In the genomic region with DNA sequence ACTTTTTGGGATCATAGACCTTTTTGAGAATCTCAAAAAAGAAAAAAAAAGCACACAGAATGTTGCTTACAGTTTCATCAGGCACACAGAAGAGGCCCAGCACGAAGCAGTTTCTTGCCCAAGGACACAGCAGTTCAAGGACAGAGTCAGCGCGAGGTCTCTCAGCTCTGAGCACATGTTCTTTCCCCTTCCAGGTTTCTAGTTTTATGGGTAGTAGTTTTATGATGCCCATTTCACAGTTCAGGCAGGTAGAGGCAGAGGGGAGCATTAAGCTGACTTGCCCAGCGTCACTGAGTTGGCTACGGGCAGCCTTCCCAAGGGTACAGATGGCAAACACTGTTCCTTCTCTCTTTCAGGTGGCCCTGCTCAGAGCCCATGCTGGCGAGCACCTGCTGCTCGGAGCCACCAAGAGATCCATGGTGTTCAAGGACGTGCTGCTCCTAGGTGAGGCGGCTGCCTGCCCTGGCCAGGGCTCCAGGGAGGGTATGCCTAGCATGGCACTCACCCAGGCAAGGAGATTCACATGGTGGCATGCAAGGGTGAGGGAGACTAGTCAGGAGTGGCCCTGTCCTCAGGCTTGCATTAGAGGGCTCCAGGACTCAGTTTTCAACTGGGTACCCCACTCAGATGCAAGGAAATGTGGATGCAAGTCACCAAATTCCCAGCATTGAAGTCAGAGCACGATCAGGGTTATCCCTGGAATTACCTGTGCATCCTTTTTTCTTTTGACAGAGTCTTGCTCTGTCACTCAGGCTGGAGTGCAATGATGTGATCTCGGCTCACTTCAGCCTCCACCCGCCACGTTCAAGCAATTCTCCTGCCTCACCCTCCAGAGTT, we compare ENCODE assay signal across 1 cellular context.
TF ChIP-seq lines count a peak whose summit lies in the region.

No MANE protein-coding gene starts in this region.

TF ChIP-seq in HepG2, 621 proteins besides CTCF, POLR2A, EP300 and RAD21 (continued from another document and continues in another):
- TF ChIP-seq ZEB1 (IDR thresholded peaks at IDR 0.05; ENCODE audit: insufficient replicate concordance, low read depth) (no peak), MIER3 (CRISPR knock-in tag; IDR thresholded peaks at IDR 0.05; ENCODE audit: borderline replicate concordance) (peak; percentile 41; the same call in 1 of the 2 replicates), ZMYM3 (CRISPR knock-in tag; IDR thresholded peaks at IDR 0.05) (peak; percentile 99), TAF1 (CRISPR knock-in tag; IDR thresholded peaks at IDR 0.05) (0 out of 2 replicates have a peak, but pooled peaks have one; percentile 11), STAG1 (CRISPR knock-in tag; IDR thresholded peaks at IDR 0.05) (no peak), DNMT3B (CRISPR knock-in tag; conservative IDR thresholded peaks at IDR 0.05) (no peak), DNMT1 (CRISPR knock-in tag; IDR thresholded peaks at IDR 0.05) (peak; percentile 85; the same call in 1 of the 2 replicates), NFKBIZ (CRISPR knock-in tag; IDR thresholded peaks at IDR 0.05) (peak; percentile 52; the same call in 1 of the 2 replicates), KDM1A (CRISPR knock-in tag; IDR thresholded peaks at IDR 0.05) (peak; percentile 99), SNAPC2 (CRISPR knock-in tag; IDR thresholded peaks at IDR 0.05) (peak; percentile 41; the same call in 1 of the 2 replicates), SALL2 (CRISPR knock-in tag; IDR thresholded peaks at IDR 0.05) (no peak), MLXIP (CRISPR knock-in tag; IDR thresholded peaks at IDR 0.05; ENCODE audit: borderline replicate concordance) (no peak), ZBTB1 (CRISPR knock-in tag; IDR thresholded peaks at IDR 0.05; ENCODE audit: borderline replicate concordance) (no peak), POLR2AphosphoS5 (IDR thresholded peaks at IDR 0.05; ENCODE audit: low read depth, low read length) (peak; percentile 36), U2AF1 (optimal IDR thresholded peaks at IDR 0.05; ENCODE audit: low read depth, low read length) (no peak), ZNF800 (CRISPR knock-in tag; IDR thresholded peaks at IDR 0.05) (no peak), ZC3H4 (CRISPR knock-in tag; IDR thresholded peaks at IDR 0.05; ENCODE audit: borderline replicate concordance) (0 out of 2 replicates have a peak, but pooled peaks have one; percentile 38), ZSCAN31 (CRISPR knock-in tag; IDR thresholded peaks at IDR 0.05; ENCODE audit: low read depth) (peak; percentile 71), ARID5B (CRISPR knock-in tag; IDR thresholded peaks at IDR 0.05) (peak; percentile 77), PCBP1 (IDR thresholded peaks at IDR 0.05; ENCODE audit: borderline replicate concordance, low read depth, low read length) (no peak), ZNF232 (CRISPR knock-in tag; IDR thresholded peaks at IDR 0.05; ENCODE audit: borderline replicate concordance) (peak; percentile 75; the same call in 1 of the 2 replicates), SIN3B (IDR thresholded peaks at IDR 0.05; ENCODE audit: low read length) (no peak), IKZF5 (CRISPR knock-in tag; IDR thresholded peaks at IDR 0.05) (peak; percentile 88), NR2F2 (IDR thresholded peaks at IDR 0.05; ENCODE audit: borderline replicate concordance, low read depth) (0 out of 2 replicates have a peak, but pooled peaks have one; percentile 34), NFKB2 (CRISPR knock-in tag; IDR thresholded peaks at IDR 0.05; ENCODE audit: borderline replicate concordance) (peak; percentile 63; the same call in 1 of the 2 replicates), SP1 (IDR thresholded peaks at IDR 0.05) (no peak), SP1 (CRISPR knock-in tag; IDR thresholded peaks at IDR 0.05) (no peak), PPARG (CRISPR knock-in tag; conservative IDR thresholded peaks at IDR 0.05) (no peak), KDM4B (CRISPR knock-in tag; IDR thresholded peaks at IDR 0.05) (peak; percentile 81; the same call in 1 of the 2 replicates)
- TF ChIP-seq, protein P1, sequence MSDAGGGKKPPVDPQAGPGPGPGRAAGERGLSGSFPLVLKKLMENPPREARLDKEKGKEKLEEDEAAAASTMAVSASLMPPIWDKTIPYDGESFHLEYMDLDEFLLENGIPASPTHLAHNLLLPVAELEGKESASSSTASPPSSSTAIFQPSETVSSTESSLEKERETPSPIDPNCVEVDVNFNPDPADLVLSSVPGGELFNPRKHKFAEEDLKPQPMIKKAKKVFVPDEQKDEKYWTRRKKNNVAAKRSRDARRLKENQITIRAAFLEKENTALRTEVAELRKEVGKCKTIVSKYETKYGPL (CRISPR knock-in tag; IDR thresholded peaks at IDR 0.05), result no peak
- TF ChIP-seq, protein P2, sequence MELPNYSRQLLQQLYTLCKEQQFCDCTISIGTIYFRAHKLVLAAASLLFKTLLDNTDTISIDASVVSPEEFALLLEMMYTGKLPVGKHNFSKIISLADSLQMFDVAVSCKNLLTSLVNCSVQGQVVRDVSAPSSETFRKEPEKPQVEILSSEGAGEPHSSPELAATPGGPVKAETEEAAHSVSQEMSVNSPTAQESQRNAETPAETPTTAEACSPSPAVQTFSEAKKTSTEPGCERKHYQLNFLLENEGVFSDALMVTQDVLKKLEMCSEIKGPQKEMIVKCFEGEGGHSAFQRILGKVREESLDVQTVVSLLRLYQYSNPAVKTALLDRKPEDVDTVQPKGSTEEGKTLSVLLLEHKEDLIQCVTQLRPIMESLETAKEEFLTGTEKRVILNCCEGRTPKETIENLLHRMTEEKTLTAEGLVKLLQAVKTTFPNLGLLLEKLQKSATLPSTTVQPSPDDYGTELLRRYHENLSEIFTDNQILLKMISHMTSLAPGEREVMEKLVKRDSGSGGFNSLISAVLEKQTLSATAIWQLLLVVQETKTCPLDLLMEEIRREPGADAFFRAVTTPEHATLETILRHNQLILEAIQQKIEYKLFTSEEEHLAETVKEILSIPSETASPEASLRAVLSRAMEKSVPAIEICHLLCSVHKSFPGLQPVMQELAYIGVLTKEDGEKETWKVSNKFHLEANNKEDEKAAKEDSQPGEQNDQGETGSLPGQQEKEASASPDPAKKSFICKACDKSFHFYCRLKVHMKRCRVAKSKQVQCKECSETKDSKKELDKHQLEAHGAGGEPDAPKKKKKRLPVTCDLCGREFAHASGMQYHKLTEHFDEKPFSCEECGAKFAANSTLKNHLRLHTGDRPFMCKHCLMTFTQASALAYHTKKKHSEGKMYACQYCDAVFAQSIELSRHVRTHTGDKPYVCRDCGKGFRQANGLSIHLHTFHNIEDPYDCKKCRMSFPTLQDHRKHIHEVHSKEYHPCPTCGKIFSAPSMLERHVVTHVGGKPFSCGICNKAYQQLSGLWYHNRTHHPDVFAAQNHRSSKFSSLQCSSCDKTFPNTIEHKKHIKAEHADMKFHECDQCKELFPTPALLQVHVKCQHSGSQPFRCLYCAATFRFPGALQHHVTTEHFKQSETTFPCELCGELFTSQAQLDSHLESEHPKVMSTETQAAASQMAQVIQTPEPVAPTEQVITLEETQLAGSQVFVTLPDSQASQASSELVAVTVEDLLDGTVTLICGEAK (IDR thresholded peaks at IDR 0.05), result no peak
- TF ChIP-seq, protein P2 (CRISPR knock-in tag; IDR thresholded peaks at IDR 0.05), result peak; percentile 80
- TF ChIP-seq, protein P3, sequence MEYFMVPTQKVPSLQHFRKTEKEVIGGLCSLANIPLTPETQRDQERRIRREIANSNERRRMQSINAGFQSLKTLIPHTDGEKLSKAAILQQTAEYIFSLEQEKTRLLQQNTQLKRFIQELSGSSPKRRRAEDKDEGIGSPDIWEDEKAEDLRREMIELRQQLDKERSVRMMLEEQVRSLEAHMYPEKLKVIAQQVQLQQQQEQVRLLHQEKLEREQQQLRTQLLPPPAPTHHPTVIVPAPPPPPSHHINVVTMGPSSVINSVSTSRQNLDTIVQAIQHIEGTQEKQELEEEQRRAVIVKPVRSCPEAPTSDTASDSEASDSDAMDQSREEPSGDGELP (IDR thresholded peaks at IDR 0.05; ENCODE audit: borderline replicate concordance, low read depth), result no peak; the same call in 1 of the 2 replicates
